In the genomic region with DNA sequence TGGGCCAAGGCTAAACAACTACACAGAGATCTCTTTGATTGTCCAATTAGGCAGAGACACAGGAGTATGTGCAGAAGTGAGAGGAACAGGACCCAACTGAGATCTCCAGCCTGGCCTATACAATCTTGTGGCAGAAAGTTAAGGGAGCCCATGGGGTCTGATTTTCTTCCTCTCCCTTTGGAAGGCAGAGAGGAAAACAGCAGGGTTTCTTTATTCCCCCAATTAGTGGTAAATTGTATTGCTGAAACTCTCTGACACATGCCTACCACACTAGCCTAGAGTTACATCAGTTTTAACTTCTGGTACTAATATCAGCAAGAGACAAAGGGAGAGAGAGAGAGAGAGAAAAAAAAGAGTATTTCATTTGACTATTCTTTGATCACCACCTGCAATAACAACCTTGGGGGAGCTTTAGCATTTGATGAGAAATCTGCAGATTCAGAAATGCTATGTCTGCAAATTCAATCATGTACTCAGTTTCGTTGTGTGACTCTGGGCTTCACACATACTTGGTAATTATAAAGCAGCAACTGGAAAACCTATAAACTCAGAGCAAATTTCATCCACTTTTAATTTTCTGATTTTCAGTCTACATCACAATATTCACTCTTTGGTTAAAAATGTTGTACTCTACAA, we compare ENCODE assay signal across 29 cellular contexts.
"Had no signal": no experiment of that assay in that cellular context is flagged by ENCODE, and none has a peak within 500 bp of the region (broad histone marks: within the 10 kb centered on the region; RNA-seq: fewer than 3 reads in every experiment).

No MANE protein-coding gene starts in this region.

- H3K36me3 Mint-ChIP-seq: activated CD4-positive, alpha-beta memory T cell treated with anti-CD3 and anti-CD28 coated beads for 36 hours; activated naive CD4-positive, alpha-beta T cell treated with anti-CD3 and anti-CD28 coated beads, Interleukin-2, amount 10 ng/mL, durations not matched to agents 7 days and 5 days; natural killer cell; stimulated activated naive B cell treated with anti-CD40 and anti-IgM and Interleukin-4, amounts not matched to agents 10 μg/mL and 1 μg/mL and 100 μg/mL, for 72 hours had no signal

- H3K4me3 Mint-ChIP-seq: activated CD4-positive, alpha-beta memory T cell treated with anti-CD3 and anti-CD28 coated beads for 36 hours; activated CD4-positive, alpha-beta T cell treated with anti-CD3 and anti-CD28 coated beads, Interleukin-2, amount 10 ng/mL, durations not matched to agents 24 days and 14 days; activated naive CD4-positive, alpha-beta T cell treated with anti-CD3 and anti-CD28 coated beads, Interleukin-2, amount 10 ng/mL, durations not matched to agents 7 days and 5 days; natural killer cell; stimulated activated naive B cell treated with anti-CD40 and anti-IgM and Interleukin-4, amounts not matched to agents 10 μg/mL and 1 μg/mL and 100 μg/mL, for 72 hours had no signal

- H3K27ac Mint-ChIP-seq: activated CD4-positive, alpha-beta memory T cell treated with anti-CD3 and anti-CD28 coated beads for 36 hours; activated CD4-positive, alpha-beta T cell treated with anti-CD3 and anti-CD28 coated beads, Interleukin-2, amount 10 ng/mL, durations not matched to agents 24 days and 14 days; activated naive CD4-positive, alpha-beta T cell treated with anti-CD3 and anti-CD28 coated beads, Interleukin-2, amount 10 ng/mL, durations not matched to agents 7 days and 5 days; natural killer cell; stimulated activated naive B cell treated with anti-CD40 and anti-IgM and Interleukin-4, amounts not matched to agents 10 μg/mL and 1 μg/mL and 100 μg/mL, for 72 hours had no signal

- H3K4me1 Mint-ChIP-seq: activated CD4-positive, alpha-beta T cell treated with anti-CD3 and anti-CD28 coated beads, Interleukin-2, amount 10 ng/mL, durations not matched to agents 24 days and 14 days; activated naive CD4-positive, alpha-beta T cell treated with anti-CD3 and anti-CD28 coated beads, Interleukin-2, amount 10 ng/mL, durations not matched to agents 7 days and 5 days; natural killer cell; stimulated activated naive B cell treated with anti-CD40 and anti-IgM and Interleukin-4, amounts not matched to agents 10 μg/mL and 1 μg/mL and 100 μg/mL, for 72 hours had no signal

- H3K9me3 Mint-ChIP-seq: activated CD4-positive, alpha-beta T cell treated with anti-CD3 and anti-CD28 coated beads, Interleukin-2, amount 10 ng/mL, durations not matched to agents 24 days and 14 days had no signal

- H3K27me3 ChIP-seq: heart left ventricle, left lung, right atrium auricular region, stomach, thyroid gland, upper lobe of right lung had no signal

- H3K27ac ChIP-seq: heart left ventricle, left lung, lower lobe of right lung, right atrium auricular region, stomach, thyroid gland, upper lobe of right lung, VCaP had no signal

- ATAC-seq: esophagus mucosa; heart left ventricle; left lung; lower lobe of right lung; natural killer cell; stimulated activated naive B cell treated with anti-CD40 and anti-IgM and Interleukin-4, amounts not matched to agents 10 μg/mL and 1 μg/mL and 100 μg/mL, for 72 hours; upper lobe of right lung had no signal

- FAIRE-seq: astrocyte, islet of Langerhans, TTC549 had no signal

- DNase-seq: activated CD4-positive, alpha-beta memory T cell treated with anti-CD3 and anti-CD28 coated beads for 36 hours; activated CD4-positive, alpha-beta T cell treated with anti-CD3 and anti-CD28 coated beads, Interleukin-2, amount 10 ng/mL, durations not matched to agents 24 days and 14 days; activated CD4-positive, CD25-positive, alpha-beta regulatory T cell treated with anti-CD3 and anti-CD28 coated beads, Interleukin-2, amount 50 U/mL, for 72 hours; activated CD8-positive, alpha-beta memory T cell treated with anti-CD3 and anti-CD28 coated beads, Interleukin-2, amount 50 U/mL, for 4 hours; activated gamma-delta T cell; activated naive CD4-positive, alpha-beta T cell treated with anti-CD3 and anti-CD28 coated beads, Interleukin-2, amount 10 ng/mL, durations not matched to agents 7 days and 5 days; activated T-cell treated with anti-CD3 and anti-CD28 coated beads, Interleukin-2, amount 50 U/mL, for 1 hour; amniotic stem cell; caudate nucleus; foreskin fibroblast; heart left ventricle; hypothalamus; left lung; lower lobe of right lung; mesenchymal stem cell; natural killer cell; stimulated activated CD4-positive, alpha-beta T cell treated with anti-CD3 and anti-CD28 coated beads, Interleukin-15, amount 100 ng/mL, for 24 hours; stimulated activated CD4-positive, alpha-beta T cell treated with anti-CD3 and anti-CD28 coated beads, Interleukin-2, amount 100 ng/mL, for 24 hours; stimulated activated naive B cell treated with anti-CD40 and anti-IgM and Interleukin-4, amounts not matched to agents 10 μg/mL and 1 μg/mL and 100 μg/mL, for 72 hours; stomach; T-helper 9 cell; thyroid gland; upper lobe of right lung had no signal

- H3K36me3 ChIP-seq: heart left ventricle, left lung, lower lobe of right lung, right atrium auricular region, stomach, thyroid gland, upper lobe of right lung had no signal

- H3K4me1 ChIP-seq: heart left ventricle, left lung, lower lobe of right lung, right atrium auricular region, stomach, thyroid gland, upper lobe of right lung had no signal

- H3K4me3 ChIP-seq: heart left ventricle, left lung, lower lobe of right lung, right atrium auricular region, stomach, thyroid gland, upper lobe of right lung had no signal

- H3K27me3 Mint-ChIP-seq: activated CD4-positive, alpha-beta memory T cell treated with anti-CD3 and anti-CD28 coated beads for 36 hours; activated CD4-positive, alpha-beta T cell treated with anti-CD3 and anti-CD28 coated beads, Interleukin-2, amount 10 ng/mL, durations not matched to agents 24 days and 14 days; activated naive CD4-positive, alpha-beta T cell treated with anti-CD3 and anti-CD28 coated beads, Interleukin-2, amount 10 ng/mL, durations not matched to agents 7 days and 5 days; stimulated activated naive B cell treated with anti-CD40 and anti-IgM and Interleukin-4, amounts not matched to agents 10 μg/mL and 1 μg/mL and 100 μg/mL, for 72 hours had no signal

- H3K9me3 ChIP-seq: heart left ventricle, left lung, lower lobe of right lung, right atrium auricular region, stomach, thyroid gland, upper lobe of right lung had no signal
